In genomic region chr10:110857265-110858158, GRCh38 we compare ENCODE assay signal across 1 cellular context.
TF ChIP-seq lines count a peak whose summit lies in the region.

No MANE protein-coding gene starts in this region.

TF ChIP-seq in HEK293, 187 proteins besides CTCF, POLR2A, EP300 and RAD21 (continued from another document and continues in another):
- TF ChIP-seq ZEB2 (tag by site-specific recombination; IDR thresholded peaks at IDR 0.05) (0 out of 2 replicates have a peak, but pooled peaks have one; percentile 28), PRDM1 (tag by site-specific recombination; IDR thresholded peaks at IDR 0.05) (peak; percentile 91), ZBTB44 (tag by site-specific recombination; IDR thresholded peaks at IDR 0.05) (0 out of 2 replicates have a peak, but pooled peaks have one; percentile 5), ZNF335 (tag by site-specific recombination; conservative IDR thresholded peaks at IDR 0.05) (peak; percentile 56), IKZF3 (tag by site-specific recombination; IDR thresholded peaks at IDR 0.05) (peak; percentile 60; the same call in 1 of the 2 replicates), KLF10 (tag by site-specific recombination; IDR thresholded peaks at IDR 0.05) (no peak), ZNF76 (tag by site-specific recombination; IDR thresholded peaks at IDR 0.05; ENCODE audit: borderline replicate concordance, low read depth) (no peak), ZXDB (tag by site-specific recombination; IDR thresholded peaks at IDR 0.05) (peak; percentile 94), ZNF354C (tag by site-specific recombination; IDR thresholded peaks at IDR 0.05; ENCODE audit: borderline replicate concordance, low read depth) (no peak), ZNF398 (tag by site-specific recombination; IDR thresholded peaks at IDR 0.05) (peak; percentile 45), ZNF580 (tag by site-specific recombination; IDR thresholded peaks at IDR 0.05) (peak; percentile 77; the same call in 1 of the 2 replicates), OSR2 (tag by site-specific recombination; IDR thresholded peaks at IDR 0.05) (0 out of 2 replicates have a peak, but pooled peaks have one; percentile 32), SP3 (tag by site-specific recombination; IDR thresholded peaks at IDR 0.05) (no peak), ZBTB8A (tag by site-specific recombination; IDR thresholded peaks at IDR 0.05) (no peak; the same call in 1 of the 2 replicates), ZNF114 (tag by site-specific recombination; IDR thresholded peaks at IDR 0.05) (no peak), ZBTB17 (tag by site-specific recombination; IDR thresholded peaks at IDR 0.05) (peak; percentile 52; the same call in 1 of the 2 replicates), ZNF768 (tag by site-specific recombination; IDR thresholded peaks at IDR 0.05) (no peak), ZNF571 (tag by site-specific recombination; IDR thresholded peaks at IDR 0.05) (no peak), ZNF791 (tag by site-specific recombination; IDR thresholded peaks at IDR 0.05) (no peak), GLI4 (tag by site-specific recombination; IDR thresholded peaks at IDR 0.05) (no peak), ZNF16 (tag by site-specific recombination; IDR thresholded peaks at IDR 0.05; ENCODE audit: low read depth) (no peak), ZFP3 (tag by site-specific recombination; IDR thresholded peaks at IDR 0.05; ENCODE audit: low read depth) (no peak), ZNF513 (tag by site-specific recombination; IDR thresholded peaks at IDR 0.05) (no peak), ZNF2 (tag by site-specific recombination; IDR thresholded peaks at IDR 0.05) (no peak), ZNF416 (tag by site-specific recombination; IDR thresholded peaks at IDR 0.05) (no peak), PRDM4 (tag by site-specific recombination; IDR thresholded peaks at IDR 0.05) (no peak), SCRT2 (tag by site-specific recombination; IDR thresholded peaks at IDR 0.05) (peak; percentile 51; the same call in 1 of the 2 replicates), YY2 (tag by site-specific recombination; IDR thresholded peaks at IDR 0.05) (no peak), ZNF785 (tag by site-specific recombination; IDR thresholded peaks at IDR 0.05) (no peak), ZNF704 (tag by site-specific recombination; IDR thresholded peaks at IDR 0.05) (no peak), ZNF292 (tag by site-specific recombination; IDR thresholded peaks at IDR 0.05; ENCODE audit: borderline replicate concordance, low read depth) (no peak), TRIM28 (IDR thresholded peaks at IDR 0.05; ENCODE audit: borderline replicate concordance, low read length) (peak; percentile 90), ZFP37 (tag by site-specific recombination; IDR thresholded peaks at IDR 0.05) (no peak), ZNF132 (tag by site-specific recombination; IDR thresholded peaks at IDR 0.05; ENCODE audit: borderline replicate concordance) (no peak), ZNF664 (tag by site-specific recombination; IDR thresholded peaks at IDR 0.05) (no peak), ZNF560 (tag by site-specific recombination; IDR thresholded peaks at IDR 0.05; ENCODE audit: borderline replicate concordance) (no peak), ELK4 (IDR thresholded peaks at IDR 0.05; ENCODE audit: borderline replicate concordance, low read depth, low read length) (no peak), EGR2 (tag by site-specific recombination; IDR thresholded peaks at IDR 0.05; ENCODE audit: low read depth) (0 out of 2 replicates have a peak, but pooled peaks have one; percentile 28), ZSCAN30 (tag by site-specific recombination; IDR thresholded peaks at IDR 0.05) (peak; percentile 58; the same call in 1 of the 2 replicates), ZNF830 (tag by site-specific recombination; IDR thresholded peaks at IDR 0.05; ENCODE audit: low read depth) (no peak)
- TF ChIP-seq, protein P1, sequence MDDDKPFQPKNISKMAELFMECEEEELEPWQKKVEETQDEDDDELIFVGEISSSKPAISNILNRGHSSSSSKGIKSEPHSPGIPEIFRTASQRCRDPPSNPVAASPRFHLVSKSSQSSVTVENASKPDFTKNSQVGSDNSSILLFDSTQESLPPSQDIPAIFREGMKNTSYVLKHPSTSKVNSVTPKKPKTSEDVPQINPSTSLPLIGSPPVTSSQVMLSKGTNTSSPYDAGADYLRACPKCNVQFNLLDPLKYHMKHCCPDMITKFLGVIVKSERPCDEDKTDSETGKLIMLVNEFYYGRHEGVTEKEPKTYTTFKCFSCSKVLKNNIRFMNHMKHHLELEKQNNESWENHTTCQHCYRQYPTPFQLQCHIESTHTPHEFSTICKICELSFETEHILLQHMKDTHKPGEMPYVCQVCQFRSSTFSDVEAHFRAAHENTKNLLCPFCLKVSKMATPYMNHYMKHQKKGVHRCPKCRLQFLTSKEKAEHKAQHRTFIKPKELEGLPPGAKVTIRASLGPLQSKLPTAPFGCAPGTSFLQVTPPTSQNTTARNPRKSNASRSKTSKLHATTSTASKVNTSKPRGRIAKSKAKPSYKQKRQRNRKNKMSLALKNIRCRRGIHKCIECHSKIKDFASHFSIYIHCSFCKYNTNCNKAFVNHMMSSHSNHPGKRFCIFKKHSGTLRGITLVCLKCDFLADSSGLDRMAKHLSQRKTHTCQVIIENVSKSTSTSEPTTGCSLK (tag by site-specific recombination; IDR thresholded peaks at IDR 0.05) = no peak
- TF ChIP-seq, protein P2, sequence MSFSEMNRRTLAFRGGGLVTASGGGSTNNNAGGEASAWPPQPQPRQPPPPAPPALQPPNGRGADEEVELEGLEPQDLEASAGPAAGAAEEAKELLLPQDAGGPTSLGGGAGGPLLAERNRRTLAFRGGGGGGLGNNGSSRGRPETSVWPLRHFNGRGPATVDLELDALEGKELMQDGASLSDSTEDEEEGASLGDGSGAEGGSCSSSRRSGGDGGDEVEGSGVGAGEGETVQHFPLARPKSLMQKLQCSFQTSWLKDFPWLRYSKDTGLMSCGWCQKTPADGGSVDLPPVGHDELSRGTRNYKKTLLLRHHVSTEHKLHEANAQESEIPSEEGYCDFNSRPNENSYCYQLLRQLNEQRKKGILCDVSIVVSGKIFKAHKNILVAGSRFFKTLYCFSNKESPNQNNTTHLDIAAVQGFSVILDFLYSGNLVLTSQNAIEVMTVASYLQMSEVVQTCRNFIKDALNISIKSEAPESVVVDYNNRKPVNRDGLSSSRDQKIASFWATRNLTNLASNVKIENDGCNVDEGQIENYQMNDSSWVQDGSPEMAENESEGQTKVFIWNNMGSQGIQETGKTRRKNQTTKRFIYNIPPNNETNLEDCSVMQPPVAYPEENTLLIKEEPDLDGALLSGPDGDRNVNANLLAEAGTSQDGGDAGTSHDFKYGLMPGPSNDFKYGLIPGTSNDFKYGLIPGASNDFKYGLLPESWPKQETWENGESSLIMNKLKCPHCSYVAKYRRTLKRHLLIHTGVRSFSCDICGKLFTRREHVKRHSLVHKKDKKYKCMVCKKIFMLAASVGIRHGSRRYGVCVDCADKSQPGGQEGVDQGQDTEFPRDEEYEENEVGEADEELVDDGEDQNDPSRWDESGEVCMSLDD (tag by site-specific recombination; IDR thresholded peaks at IDR 0.05) = no peak
- TF ChIP-seq, protein P3, sequence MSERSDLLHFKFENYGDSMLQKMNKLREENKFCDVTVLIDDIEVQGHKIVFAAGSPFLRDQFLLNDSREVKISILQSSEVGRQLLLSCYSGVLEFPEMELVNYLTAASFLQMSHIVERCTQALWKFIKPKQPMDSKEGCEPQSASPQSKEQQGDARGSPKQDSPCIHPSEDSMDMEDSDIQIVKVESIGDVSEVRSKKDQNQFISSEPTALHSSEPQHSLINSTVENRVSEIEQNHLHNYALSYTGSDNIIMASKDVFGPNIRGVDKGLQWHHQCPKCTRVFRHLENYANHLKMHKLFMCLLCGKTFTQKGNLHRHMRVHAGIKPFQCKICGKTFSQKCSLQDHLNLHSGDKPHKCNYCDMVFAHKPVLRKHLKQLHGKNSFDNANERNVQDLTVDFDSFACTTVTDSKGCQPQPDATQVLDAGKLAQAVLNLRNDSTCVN (tag by site-specific recombination; optimal IDR thresholded peaks at IDR 0.05) = no peak
- TF ChIP-seq, protein P4, sequence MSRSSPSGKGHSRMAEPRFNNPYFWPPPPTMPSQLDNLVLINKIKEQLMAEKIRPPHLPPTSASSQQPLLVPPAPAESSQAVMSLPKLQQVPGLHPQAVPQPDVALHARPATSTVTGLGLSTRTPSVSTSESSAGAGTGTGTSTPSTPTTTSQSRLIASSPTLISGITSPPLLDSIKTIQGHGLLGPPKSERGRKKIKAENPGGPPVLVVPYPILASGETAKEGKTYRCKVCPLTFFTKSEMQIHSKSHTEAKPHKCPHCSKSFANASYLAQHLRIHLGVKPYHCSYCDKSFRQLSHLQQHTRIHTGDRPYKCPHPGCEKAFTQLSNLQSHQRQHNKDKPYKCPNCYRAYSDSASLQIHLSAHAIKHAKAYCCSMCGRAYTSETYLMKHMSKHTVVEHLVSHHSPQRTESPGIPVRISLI (tag by site-specific recombination; IDR thresholded peaks at IDR 0.05) = no peak
